2 cellular contexts compared by ENCODE assay signal in genomic region chr15:66393037-66393436, GRCh38.
TF ChIP-seq lines count a peak whose summit lies in the region.

No MANE protein-coding gene starts in this region.

TF ChIP-seq in HEK293, 187 proteins besides CTCF, POLR2A, EP300 and RAD21:
- 0 out of 2 replicates have a peak, but pooled peaks have one; percentile 21 for TF ChIP-seq ZNF121 (tag by site-specific recombination; IDR thresholded peaks at IDR 0.05)

TF ChIP-seq in HepG2, 621 proteins besides CTCF, POLR2A, EP300 and RAD21:
- peak; percentile 55; the same call in 1 of the 2 replicates for TF ChIP-seq ZNF121 (CRISPR knock-in tag; IDR thresholded peaks at IDR 0.05)
